In the genomic region with DNA sequence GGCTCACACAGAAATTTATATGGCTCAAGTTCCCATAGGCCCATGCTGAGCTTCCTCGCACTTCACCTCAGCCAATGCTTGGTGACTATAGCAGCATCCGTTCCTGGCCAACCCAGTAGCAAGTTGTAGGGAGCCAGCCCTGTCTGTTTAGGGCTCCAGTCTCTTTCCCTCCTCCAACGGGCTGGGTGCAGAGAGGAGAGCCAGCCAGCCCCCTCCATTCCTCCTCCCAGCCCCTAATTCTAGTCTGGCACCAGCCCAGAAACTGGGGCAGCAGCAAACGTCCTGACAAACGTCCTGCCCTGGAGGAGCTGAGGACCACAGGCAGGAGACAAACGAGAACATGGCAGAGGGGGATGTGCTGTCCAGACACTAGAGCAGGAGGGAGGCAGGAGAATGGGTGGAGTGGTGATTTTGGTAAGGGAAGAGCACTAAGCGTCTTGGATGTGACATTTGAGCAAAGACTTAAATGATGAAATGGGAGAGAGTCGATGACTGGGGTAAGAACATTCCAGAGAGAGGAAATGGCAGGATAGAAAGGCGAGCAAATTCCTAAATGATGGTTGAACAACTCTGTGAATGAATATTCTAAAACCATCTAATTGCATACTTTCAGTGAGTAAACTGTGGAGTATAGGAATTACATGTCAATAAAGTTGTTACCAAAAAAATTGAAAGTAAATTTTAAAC, we compare ENCODE assay signal across 22 cellular contexts.
"Had no signal": no experiment of that assay in that cellular context is flagged by ENCODE, and none has a peak within 500 bp of the region (broad histone marks: within the 10 kb centered on the region; RNA-seq: fewer than 3 reads in every experiment).

No MANE protein-coding gene starts in this region.

- H3K36me3 ChIP-seq: gastrocnemius medialis, heart right ventricle, spleen, WERI-Rb-1 had no signal

- H3K36me3 Mint-ChIP-seq: activated CD4-positive, alpha-beta memory T cell treated with anti-CD3 and anti-CD28 coated beads for 36 hours; activated CD8-positive, alpha-beta memory T cell treated with anti-CD3 and anti-CD28 coated beads, Interleukin-2, amount 10 ng/mL, durations not matched to agents 7 days and 5 days; activated naive CD4-positive, alpha-beta T cell treated with anti-CD3 and anti-CD28 coated beads, Interleukin-2, amount 10 ng/mL, durations not matched to agents 7 days and 5 days; naive thymus-derived CD4-positive, alpha-beta T cell; type B pancreatic cell had no signal

- H3K4me3 ChIP-seq: gastrocnemius medialis, heart right ventricle, lung, spleen had no signal

- H3K27ac ChIP-seq: gastrocnemius medialis, WERI-Rb-1 had no signal

- H3K9me3 Mint-ChIP-seq: activated CD4-positive, alpha-beta memory T cell treated with anti-CD3 and anti-CD28 coated beads for 36 hours; activated naive CD4-positive, alpha-beta T cell treated with anti-CD3 and anti-CD28 coated beads, Interleukin-2, amount 10 ng/mL, durations not matched to agents 7 days and 5 days; activated T-helper 2 cell treated with anti-CD3 and anti-CD28 coated beads, Interferon-gamma antibody, Interleukin-2, Interleukin-4, amounts not matched to agents 10 μg/mL and 5 μg/mL and 100 μg/mL, durations not matched to agents 14 hours and 24 hours and 36 hours; stimulated activated naive CD8-positive, alpha-beta T cell treated with anti-CD3 and anti-CD28 coated beads, Interleukin-15, Interleukin-2, amounts not matched to agents 100 ng/mL and 50 ng/mL, for 24 hours; T-helper 1 cell treated with Interleukin-12 subunit alpha and Interleukin-12 subunit beta and Interleukin-4 antibody, amounts not matched to agents 30 μg/mL and 1 μg/mL, for 36 hours; type B pancreatic cell had no signal

- H3K27ac Mint-ChIP-seq: activated CD4-positive, alpha-beta memory T cell treated with anti-CD3 and anti-CD28 coated beads for 36 hours; activated CD4-positive, alpha-beta T cell treated with anti-CD3 and anti-CD28 coated beads for 36 hours; activated CD8-positive, alpha-beta memory T cell treated with anti-CD3 and anti-CD28 coated beads, Interleukin-2, amount 10 ng/mL, durations not matched to agents 7 days and 5 days; activated naive CD4-positive, alpha-beta T cell treated with anti-CD3 and anti-CD28 coated beads, Interleukin-2, amount 10 ng/mL, durations not matched to agents 7 days and 5 days; activated T-helper 2 cell treated with anti-CD3 and anti-CD28 coated beads, Interferon-gamma antibody, Interleukin-2, Interleukin-4, amounts not matched to agents 10 μg/mL and 5 μg/mL and 100 μg/mL, durations not matched to agents 14 hours and 24 hours and 36 hours; naive thymus-derived CD4-positive, alpha-beta T cell; progenitor cell of endocrine pancreas; stimulated activated naive CD8-positive, alpha-beta T cell treated with anti-CD3 and anti-CD28 coated beads, Interleukin-15, Interleukin-2, amounts not matched to agents 100 ng/mL and 50 ng/mL, for 24 hours; T-helper 1 cell treated with Interleukin-12 subunit alpha and Interleukin-12 subunit beta and Interleukin-4 antibody, amounts not matched to agents 30 μg/mL and 1 μg/mL, for 36 hours; type B pancreatic cell had no signal

- H3K9me3 ChIP-seq: gastrocnemius medialis, heart right ventricle, spleen had no signal

- FAIRE-seq: islet of Langerhans had no signal

- DNase-seq: activated CD4-positive, alpha-beta memory T cell treated with anti-CD3 and anti-CD28 coated beads for 36 hours; activated CD8-positive, alpha-beta memory T cell treated with anti-CD3 and anti-CD28 coated beads, Interleukin-2, amount 10 ng/mL, durations not matched to agents 7 days and 5 days; activated naive CD4-positive, alpha-beta T cell treated with anti-CD3 and anti-CD28 coated beads, Interleukin-2, amount 10 ng/mL, durations not matched to agents 7 days and 5 days; activated T-cell treated with anti-CD3 and anti-CD28 coated beads, Interleukin-2, amount 50 U/mL, for 1 hour; amniotic stem cell; cerebellar nuclear complex; dermis blood vessel endothelial cell; gastrocnemius medialis; heart right ventricle; naive thymus-derived CD4-positive, alpha-beta T cell; nucleus accumbens; right cardiac atrium; spleen; WERI-Rb-1 had no signal

- H3K27me3 ChIP-seq: heart right ventricle had no signal

- H3K4me3 Mint-ChIP-seq: activated CD4-positive, alpha-beta memory T cell treated with anti-CD3 and anti-CD28 coated beads for 36 hours; activated CD4-positive, alpha-beta T cell treated with anti-CD3 and anti-CD28 coated beads for 36 hours; activated CD8-positive, alpha-beta memory T cell treated with anti-CD3 and anti-CD28 coated beads, Interleukin-2, amount 10 ng/mL, durations not matched to agents 7 days and 5 days; activated naive CD4-positive, alpha-beta T cell treated with anti-CD3 and anti-CD28 coated beads, Interleukin-2, amount 10 ng/mL, durations not matched to agents 7 days and 5 days; stimulated activated naive CD8-positive, alpha-beta T cell treated with anti-CD3 and anti-CD28 coated beads, Interleukin-15, Interleukin-2, amounts not matched to agents 100 ng/mL and 50 ng/mL, for 24 hours; T-helper 1 cell treated with Interleukin-12 subunit alpha and Interleukin-12 subunit beta and Interleukin-4 antibody, amounts not matched to agents 30 μg/mL and 1 μg/mL, for 36 hours; type B pancreatic cell had no signal

- ATAC-seq: activated CD8-positive, alpha-beta memory T cell treated with anti-CD3 and anti-CD28 coated beads, Interleukin-2, amount 10 ng/mL, durations not matched to agents 7 days and 5 days; gastrocnemius medialis; heart right ventricle; naive thymus-derived CD4-positive, alpha-beta T cell; right cardiac atrium had no signal
